1 cellular context compared by ENCODE assay signal in the genomic region with DNA sequence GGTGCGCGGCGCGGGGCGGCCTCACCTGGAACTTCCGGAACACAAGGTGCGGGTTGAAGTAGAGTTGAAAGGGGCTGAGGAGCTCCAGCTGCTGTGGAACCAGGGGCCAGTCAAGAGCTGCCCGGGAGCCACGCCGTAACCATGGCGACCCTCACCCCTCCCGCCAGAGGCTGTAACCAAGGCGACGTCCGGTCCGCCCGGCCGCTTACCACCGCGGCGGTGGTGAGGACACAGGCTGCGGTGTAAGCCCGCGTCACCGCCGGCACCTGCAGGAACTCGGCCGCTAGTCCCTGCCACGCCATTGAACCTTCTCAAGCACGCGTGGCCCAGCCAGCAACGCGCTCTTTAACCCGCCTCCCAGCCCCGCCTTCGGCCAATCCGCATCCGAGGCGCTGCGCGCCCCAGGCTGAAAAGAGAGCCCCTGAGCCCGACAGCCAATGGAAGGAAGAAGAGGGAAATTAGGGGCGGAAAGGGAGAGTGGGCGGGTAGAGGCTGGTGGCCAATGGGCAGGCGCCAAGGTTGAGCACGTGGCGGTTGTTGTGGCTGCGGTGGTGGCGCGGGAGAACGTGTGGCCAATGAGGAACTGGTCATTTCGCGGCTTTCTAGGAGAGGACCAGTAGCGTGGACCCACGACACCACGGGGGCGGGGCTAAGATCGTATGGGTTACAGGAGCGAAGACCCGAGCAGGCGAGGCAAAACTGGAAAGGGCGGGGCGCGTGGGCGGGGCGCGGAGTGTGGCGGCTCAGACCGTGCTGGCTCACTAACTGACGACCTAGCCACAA.
A peak's percentile ranks its signal among the peaks of the same experiment; 100 is the strongest.
TF ChIP-seq lines count a peak whose summit lies in the region.

TSS of gene DERL3 (minus strand) at position 321 of the 783 bp plus-strand sequence. CDS start at position 302, 19 bp downstream.

TF ChIP-seq in GM12878, 131 proteins besides CTCF, POLR2A, EP300 and RAD21 (continued from another document and continues in another):
- TF ChIP-seq, protein P1, sequence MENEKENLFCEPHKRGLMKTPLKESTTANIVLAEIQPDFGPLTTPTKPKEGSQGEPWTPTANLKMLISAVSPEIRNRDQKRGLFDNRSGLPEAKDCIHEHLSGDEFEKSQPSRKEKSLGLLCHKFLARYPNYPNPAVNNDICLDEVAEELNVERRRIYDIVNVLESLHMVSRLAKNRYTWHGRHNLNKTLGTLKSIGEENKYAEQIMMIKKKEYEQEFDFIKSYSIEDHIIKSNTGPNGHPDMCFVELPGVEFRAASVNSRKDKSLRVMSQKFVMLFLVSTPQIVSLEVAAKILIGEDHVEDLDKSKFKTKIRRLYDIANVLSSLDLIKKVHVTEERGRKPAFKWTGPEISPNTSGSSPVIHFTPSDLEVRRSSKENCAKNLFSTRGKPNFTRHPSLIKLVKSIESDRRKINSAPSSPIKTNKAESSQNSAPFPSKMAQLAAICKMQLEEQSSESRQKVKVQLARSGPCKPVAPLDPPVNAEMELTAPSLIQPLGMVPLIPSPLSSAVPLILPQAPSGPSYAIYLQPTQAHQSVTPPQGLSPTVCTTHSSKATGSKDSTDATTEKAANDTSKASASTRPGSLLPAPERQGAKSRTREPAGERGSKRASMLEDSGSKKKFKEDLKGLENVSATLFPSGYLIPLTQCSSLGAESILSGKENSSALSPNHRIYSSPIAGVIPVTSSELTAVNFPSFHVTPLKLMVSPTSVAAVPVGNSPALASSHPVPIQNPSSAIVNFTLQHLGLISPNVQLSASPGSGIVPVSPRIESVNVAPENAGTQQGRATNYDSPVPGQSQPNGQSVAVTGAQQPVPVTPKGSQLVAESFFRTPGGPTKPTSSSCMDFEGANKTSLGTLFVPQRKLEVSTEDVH (IDR thresholded peaks at IDR 0.05; ENCODE audit: low read depth, partially characterized antibody), result peak; percentile 97
- TF ChIP-seq, protein P2, sequence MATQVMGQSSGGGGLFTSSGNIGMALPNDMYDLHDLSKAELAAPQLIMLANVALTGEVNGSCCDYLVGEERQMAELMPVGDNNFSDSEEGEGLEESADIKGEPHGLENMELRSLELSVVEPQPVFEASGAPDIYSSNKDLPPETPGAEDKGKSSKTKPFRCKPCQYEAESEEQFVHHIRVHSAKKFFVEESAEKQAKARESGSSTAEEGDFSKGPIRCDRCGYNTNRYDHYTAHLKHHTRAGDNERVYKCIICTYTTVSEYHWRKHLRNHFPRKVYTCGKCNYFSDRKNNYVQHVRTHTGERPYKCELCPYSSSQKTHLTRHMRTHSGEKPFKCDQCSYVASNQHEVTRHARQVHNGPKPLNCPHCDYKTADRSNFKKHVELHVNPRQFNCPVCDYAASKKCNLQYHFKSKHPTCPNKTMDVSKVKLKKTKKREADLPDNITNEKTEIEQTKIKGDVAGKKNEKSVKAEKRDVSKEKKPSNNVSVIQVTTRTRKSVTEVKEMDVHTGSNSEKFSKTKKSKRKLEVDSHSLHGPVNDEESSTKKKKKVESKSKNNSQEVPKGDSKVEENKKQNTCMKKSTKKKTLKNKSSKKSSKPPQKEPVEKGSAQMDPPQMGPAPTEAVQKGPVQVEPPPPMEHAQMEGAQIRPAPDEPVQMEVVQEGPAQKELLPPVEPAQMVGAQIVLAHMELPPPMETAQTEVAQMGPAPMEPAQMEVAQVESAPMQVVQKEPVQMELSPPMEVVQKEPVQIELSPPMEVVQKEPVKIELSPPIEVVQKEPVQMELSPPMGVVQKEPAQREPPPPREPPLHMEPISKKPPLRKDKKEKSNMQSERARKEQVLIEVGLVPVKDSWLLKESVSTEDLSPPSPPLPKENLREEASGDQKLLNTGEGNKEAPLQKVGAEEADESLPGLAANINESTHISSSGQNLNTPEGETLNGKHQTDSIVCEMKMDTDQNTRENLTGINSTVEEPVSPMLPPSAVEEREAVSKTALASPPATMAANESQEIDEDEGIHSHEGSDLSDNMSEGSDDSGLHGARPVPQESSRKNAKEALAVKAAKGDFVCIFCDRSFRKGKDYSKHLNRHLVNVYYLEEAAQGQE (IDR thresholded peaks at IDR 0.05; ENCODE audit: low read depth, low read length), result no peak
- TF ChIP-seq, protein P3, sequence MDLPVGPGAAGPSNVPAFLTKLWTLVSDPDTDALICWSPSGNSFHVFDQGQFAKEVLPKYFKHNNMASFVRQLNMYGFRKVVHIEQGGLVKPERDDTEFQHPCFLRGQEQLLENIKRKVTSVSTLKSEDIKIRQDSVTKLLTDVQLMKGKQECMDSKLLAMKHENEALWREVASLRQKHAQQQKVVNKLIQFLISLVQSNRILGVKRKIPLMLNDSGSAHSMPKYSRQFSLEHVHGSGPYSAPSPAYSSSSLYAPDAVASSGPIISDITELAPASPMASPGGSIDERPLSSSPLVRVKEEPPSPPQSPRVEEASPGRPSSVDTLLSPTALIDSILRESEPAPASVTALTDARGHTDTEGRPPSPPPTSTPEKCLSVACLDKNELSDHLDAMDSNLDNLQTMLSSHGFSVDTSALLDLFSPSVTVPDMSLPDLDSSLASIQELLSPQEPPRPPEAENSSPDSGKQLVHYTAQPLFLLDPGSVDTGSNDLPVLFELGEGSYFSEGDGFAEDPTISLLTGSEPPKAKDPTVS (IDR thresholded peaks at IDR 0.05; ENCODE audit: low read depth, low read length), result no peak
- TF ChIP-seq PKNOX1 (IDR thresholded peaks at IDR 0.05) (no peak), SRF (IDR thresholded peaks at IDR 0.05; ENCODE audit: low read depth in 2 of 2, low read length in 2 of 2) (no peak), CBX3 (IDR thresholded peaks at IDR 0.05; ENCODE audit: borderline replicate concordance, low read depth) (no peak), POU2F2 (IDR thresholded peaks at IDR 0.05; ENCODE audit: borderline replicate concordance, low read depth, low read length) (no peak), TBL1XR1 (IDR thresholded peaks at IDR 0.05; ENCODE audit: low read depth, low read length) (peak; percentile 52; the same call in 1 of the 2 replicates), ESRRA (IDR thresholded peaks at IDR 0.05; ENCODE audit: low read length) (no peak), HDGF (IDR thresholded peaks at IDR 0.05) (peak; percentile 85), E2F4 (IDR thresholded peaks at IDR 0.05; ENCODE audit: low read depth, low read length) (no peak; the same call in none of the 2 replicates), CREM (IDR thresholded peaks at IDR 0.05; ENCODE audit: low read depth) (peak; percentile 72; the same call in 1 of the 2 replicates), DPF2 (IDR thresholded peaks at IDR 0.05) (peak; percentile 47; the same call in 1 of the 2 replicates), BCL3 (IDR thresholded peaks at IDR 0.05; ENCODE audit: borderline replicate concordance, insufficient read depth, low read depth, low read length, poor library complexity, severe bottlenecking) (no peak), BCLAF1 (IDR thresholded peaks at IDR 0.05) (no peak), BCL11A (IDR thresholded peaks at IDR 0.05; ENCODE audit: low read depth, low read length) (no peak)
- TF ChIP-seq, protein P4, sequence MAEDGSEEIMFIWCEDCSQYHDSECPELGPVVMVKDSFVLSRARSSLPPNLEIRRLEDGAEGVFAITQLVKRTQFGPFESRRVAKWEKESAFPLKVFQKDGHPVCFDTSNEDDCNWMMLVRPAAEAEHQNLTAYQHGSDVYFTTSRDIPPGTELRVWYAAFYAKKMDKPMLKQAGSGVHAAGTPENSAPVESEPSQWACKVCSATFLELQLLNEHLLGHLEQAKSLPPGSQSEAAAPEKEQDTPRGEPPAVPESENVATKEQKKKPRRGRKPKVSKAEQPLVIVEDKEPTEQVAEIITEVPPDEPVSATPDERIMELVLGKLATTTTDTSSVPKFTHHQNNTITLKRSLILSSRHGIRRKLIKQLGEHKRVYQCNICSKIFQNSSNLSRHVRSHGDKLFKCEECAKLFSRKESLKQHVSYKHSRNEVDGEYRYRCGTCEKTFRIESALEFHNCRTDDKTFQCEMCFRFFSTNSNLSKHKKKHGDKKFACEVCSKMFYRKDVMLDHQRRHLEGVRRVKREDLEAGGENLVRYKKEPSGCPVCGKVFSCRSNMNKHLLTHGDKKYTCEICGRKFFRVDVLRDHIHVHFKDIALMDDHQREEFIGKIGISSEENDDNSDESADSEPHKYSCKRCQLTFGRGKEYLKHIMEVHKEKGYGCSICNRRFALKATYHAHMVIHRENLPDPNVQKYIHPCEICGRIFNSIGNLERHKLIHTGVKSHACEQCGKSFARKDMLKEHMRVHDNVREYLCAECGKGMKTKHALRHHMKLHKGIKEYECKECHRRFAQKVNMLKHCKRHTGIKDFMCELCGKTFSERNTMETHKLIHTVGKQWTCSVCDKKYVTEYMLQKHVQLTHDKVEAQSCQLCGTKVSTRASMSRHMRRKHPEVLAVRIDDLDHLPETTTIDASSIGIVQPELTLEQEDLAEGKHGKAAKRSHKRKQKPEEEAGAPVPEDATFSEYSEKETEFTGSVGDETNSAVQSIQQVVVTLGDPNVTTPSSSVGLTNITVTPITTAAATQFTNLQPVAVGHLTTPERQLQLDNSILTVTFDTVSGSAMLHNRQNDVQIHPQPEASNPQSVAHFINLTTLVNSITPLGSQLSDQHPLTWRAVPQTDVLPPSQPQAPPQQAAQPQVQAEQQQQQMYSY (CRISPR knock-in tag; IDR thresholded peaks at IDR 0.05), result no peak
- TF ChIP-seq, protein P5, sequence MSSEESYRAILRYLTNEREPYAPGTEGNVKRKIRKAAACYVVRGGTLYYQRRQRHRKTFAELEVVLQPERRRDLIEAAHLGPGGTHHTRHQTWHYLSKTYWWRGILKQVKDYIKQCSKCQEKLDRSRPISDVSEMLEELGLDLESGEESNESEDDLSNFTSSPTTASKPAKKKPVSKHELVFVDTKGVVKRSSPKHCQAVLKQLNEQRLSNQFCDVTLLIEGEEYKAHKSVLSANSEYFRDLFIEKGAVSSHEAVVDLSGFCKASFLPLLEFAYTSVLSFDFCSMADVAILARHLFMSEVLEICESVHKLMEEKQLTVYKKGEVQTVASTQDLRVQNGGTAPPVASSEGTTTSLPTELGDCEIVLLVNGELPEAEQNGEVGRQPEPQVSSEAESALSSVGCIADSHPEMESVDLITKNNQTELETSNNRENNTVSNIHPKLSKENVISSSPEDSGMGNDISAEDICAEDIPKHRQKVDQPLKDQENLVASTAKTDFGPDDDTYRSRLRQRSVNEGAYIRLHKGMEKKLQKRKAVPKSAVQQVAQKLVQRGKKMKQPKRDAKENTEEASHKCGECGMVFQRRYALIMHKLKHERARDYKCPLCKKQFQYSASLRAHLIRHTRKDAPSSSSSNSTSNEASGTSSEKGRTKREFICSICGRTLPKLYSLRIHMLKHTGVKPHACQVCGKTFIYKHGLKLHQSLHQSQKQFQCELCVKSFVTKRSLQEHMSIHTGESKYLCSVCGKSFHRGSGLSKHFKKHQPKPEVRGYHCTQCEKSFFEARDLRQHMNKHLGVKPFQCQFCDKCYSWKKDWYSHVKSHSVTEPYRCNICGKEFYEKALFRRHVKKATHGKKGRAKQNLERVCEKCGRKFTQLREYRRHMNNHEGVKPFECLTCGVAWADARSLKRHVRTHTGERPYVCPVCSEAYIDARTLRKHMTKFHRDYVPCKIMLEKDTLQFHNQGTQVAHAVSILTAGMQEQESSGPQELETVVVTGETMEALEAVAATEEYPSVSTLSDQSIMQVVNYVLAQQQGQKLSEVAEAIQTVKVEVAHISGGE (CRISPR knock-in tag; IDR thresholded peaks at IDR 0.05), result no peak
- TF ChIP-seq, protein P6, sequence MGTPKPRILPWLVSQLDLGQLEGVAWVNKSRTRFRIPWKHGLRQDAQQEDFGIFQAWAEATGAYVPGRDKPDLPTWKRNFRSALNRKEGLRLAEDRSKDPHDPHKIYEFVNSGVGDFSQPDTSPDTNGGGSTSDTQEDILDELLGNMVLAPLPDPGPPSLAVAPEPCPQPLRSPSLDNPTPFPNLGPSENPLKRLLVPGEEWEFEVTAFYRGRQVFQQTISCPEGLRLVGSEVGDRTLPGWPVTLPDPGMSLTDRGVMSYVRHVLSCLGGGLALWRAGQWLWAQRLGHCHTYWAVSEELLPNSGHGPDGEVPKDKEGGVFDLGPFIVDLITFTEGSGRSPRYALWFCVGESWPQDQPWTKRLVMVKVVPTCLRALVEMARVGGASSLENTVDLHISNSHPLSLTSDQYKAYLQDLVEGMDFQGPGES (IDR thresholded peaks at IDR 0.05), result peak; percentile 89
